In genomic region chr4:7980036-7980435, GRCh38 we compare ENCODE assay signal across 1 cellular context.
TF ChIP-seq lines count a peak whose summit lies in the region.

No MANE protein-coding gene starts in this region.

TF ChIP-seq in H1, 55 proteins besides CTCF, POLR2A, EP300 and RAD21:
- TF ChIP-seq KDM4A (IDR thresholded peaks at IDR 0.05; ENCODE audit: low read depth, low read length, severe bottlenecking) (no peak), MAX (IDR thresholded peaks at IDR 0.05) (no peak), BCL11A (IDR thresholded peaks at IDR 0.05; ENCODE audit: low read depth in 2 of 2, low read length in 2 of 2) (no peak), SRF (IDR thresholded peaks at IDR 0.05; ENCODE audit: low read depth, low read length) (no peak), POU5F1 (IDR thresholded peaks at IDR 0.05; ENCODE audit: low read depth, low read length) (no peak), TAF1 (IDR thresholded peaks at IDR 0.05; ENCODE audit: low read depth, low read length) (no peak), JUND (IDR thresholded peaks at IDR 0.05; ENCODE audit: low read length) (no peak), USF2 (IDR thresholded peaks at IDR 0.05; ENCODE audit: low read length) (no peak), EZH2 (IDR thresholded peaks at IDR 0.05; ENCODE audit: low read depth, low read length, severe bottlenecking) (no peak), SP4 (IDR thresholded peaks at IDR 0.05; ENCODE audit: low read length) (no peak), BACH1 (IDR thresholded peaks at IDR 0.05; ENCODE audit: low read length) (no peak), CHD7 (IDR thresholded peaks at IDR 0.05; ENCODE audit: insufficient replicate concordance, low read length) (no peak), SP1 (IDR thresholded peaks at IDR 0.05; ENCODE audit: low read depth, low read length) (no peak), KDM5A (IDR thresholded peaks at IDR 0.05; ENCODE audit: low read length) (no peak), CREB1 (IDR thresholded peaks at IDR 0.05) (no peak), HDAC2 (IDR thresholded peaks at IDR 0.05; ENCODE audit: borderline replicate concordance in 1 of 2, low read depth in 2 of 2, low read length in 2 of 2) (no peak), YY1 (IDR thresholded peaks at IDR 0.05; ENCODE audit: low read depth, low read length) (no peak), ZNF274 (IDR thresholded peaks at IDR 0.05; ENCODE audit: borderline replicate concordance, extremely low read depth, low read length) (no peak), BRCA1 (IDR thresholded peaks at IDR 0.05; ENCODE audit: low read depth, low read length) (no peak)
